In genomic region chr10:124033887-124034218, GRCh38 we compare ENCODE assay signal across 22 cellular contexts. TPM values are rescaled to one million over a fixed set of nuclear protein-coding genes. Genes with fewer than 3 reads are reported as not detected.
DNase-seq lines count a peak whose midpoint lies in the region; ATAC-seq, FAIRE-seq and TF ChIP-seq lines count a peak whose summit lies in the region.
"Had no signal": no experiment of that assay in that cellular context is flagged by ENCODE, and none has a peak within 500 bp of the region (broad histone marks: within the 10 kb centered on the region; RNA-seq: fewer than 3 reads in every experiment).

No MANE protein-coding gene starts in this region.

- H3F3A ChIP-seq in smooth muscle cell (ENCODE audit: low read depth), result no peaks in the 10 kb centered on the region

- no peak overlapping the region; the same call in 1 of the 2 replicates for H3K14ac ChIP-seq in H9 (ENCODE audit: insufficient read depth, low read length)

- H3K4me3 Mint-ChIP-seq in H9 (no peak overlapping the region), chondrocyte (ENCODE audit: unreplicated experiment) (no peak overlapping the region), Caco-2 (ENCODE audit: unreplicated experiment) (no peak overlapping the region)
- H3K4me3 Mint-ChIP-seq in stimulated activated naive CD8-positive, alpha-beta T cell treated with anti-CD3 and anti-CD28 coated beads, Interleukin-15, amount 100 ng/mL, for 72 hours, result no peak overlapping the region
- H3K4me3 Mint-ChIP-seq: activated CD4-positive, alpha-beta T cell treated with anti-CD3 and anti-CD28 coated beads for 36 hours; activated T-cell treated with anti-CD3 and anti-CD28 coated beads, Interleukin-2, amount 50 U/mL, for 72 hours; natural killer cell treated with Interleukin-12 subunit alpha and Interleukin-12 subunit beta and Interleukin-15 and Interleukin-18, amount 100 ng/mL, for 72 hours; stimulated activated naive CD8-positive, alpha-beta T cell treated with anti-CD3 and anti-CD28 coated beads, Interleukin-15, Interleukin-2, amounts not matched to agents 100 ng/mL and 50 ng/mL, for 24 hours; T-helper 17 cell had no signal

- H3K23ac ChIP-seq in H9 (ENCODE audit: insufficient read length, low read depth, low read length), result no peak overlapping the region

- no CpG with 5 or more reads among the region's 8 CpGs for WGBS in H9 (ENCODE audit: extremely low coverage, insufficient read length, low lambda C conversion rate)
- 95% methylated on average over 6 of the region's 8 CpGs for WGBS in HepG2 (ENCODE audit: low lambda C conversion rate)
- 96% methylated on average over 8 of the region's 8 CpGs for WGBS in smooth muscle cell (ENCODE audit: low lambda C conversion rate)

- FAIRE-seq in HepG2 (lab: Jason Lieb, UNC), result no peak
- FAIRE-seq: colon had no signal

- no peak for ATAC-seq in HepG2
- ATAC-seq in stimulated activated naive CD8-positive, alpha-beta T cell treated with anti-CD3 and anti-CD28 coated beads, Interleukin-15, amount 100 ng/mL, for 72 hours, result no peak
- ATAC-seq: activated CD4-positive, alpha-beta T cell treated with anti-CD3 and anti-CD28 coated beads for 36 hours; HCT116; T-helper 17 cell had no signal

- H3K23me2 ChIP-seq in H9 (ENCODE audit: insufficient read length, low read depth, low read length, poor library complexity, severe bottlenecking), result no peaks in the 10 kb centered on the region

- no peak overlapping the region for H2BK20ac ChIP-seq in H9 (ENCODE audit: low read depth, low read length, poor library complexity, severe bottlenecking)

- intact Hi-C loops in HepG2 (cut with micrococcal nuclease; ENCODE audit: unreplicated experiment), result no loop called here
- intact Hi-C loops in Caco-2 (cut with micrococcal nuclease; ENCODE audit: unreplicated experiment), result no loop called here

- no peak overlapping the region for H2BK5ac ChIP-seq in H9 (ENCODE audit: insufficient read length, low read length)

- H3K4me2 ChIP-seq in H9 (ENCODE audit: insufficient read depth, insufficient read length, low read length), result no peak overlapping the region
- H3K4me2 ChIP-seq in HepG2 (ENCODE audit: low read depth, low read length), result no peak overlapping the region
- H3K4me2 ChIP-seq in smooth muscle cell, result peak overlapping the region; percentile 36
- H3K4me2 ChIP-seq: hepatocyte had no signal

- H2AK5ac ChIP-seq in H9 (ENCODE audit: insufficient read length, low read length), result no peak overlapping the region

- H3K18ac ChIP-seq in H9 (ENCODE audit: insufficient read length, low read depth, low read length), result peak overlapping the region; percentile 23

- H3K79me2 ChIP-seq in H9 (ENCODE audit: insufficient read depth, low read length) (no peaks in the 10 kb centered on the region), HepG2 (ENCODE audit: insufficient read depth, low read length) (no peaks in the 10 kb centered on the region), smooth muscle cell (ENCODE audit: low read depth) (no peaks in the 10 kb centered on the region)
- H3K79me2 ChIP-seq: hepatocyte had no signal

- peaks cover 13% of the 10 kb centered on the region for H3K4me1 ChIP-seq in H9 (ENCODE audit: insufficient read depth, low read length)
- peaks cover 70% of the 10 kb centered on the region for H3K4me1 ChIP-seq in HepG2 (ENCODE audit: insufficient read depth, low read length)
- no peaks in the 10 kb centered on the region for H3K4me1 ChIP-seq in smooth muscle cell (ENCODE audit: low read depth)
- H3K4me1 ChIP-seq in Caco-2, result peaks cover 4% of the 10 kb centered on the region; the same call in 1 of the 2 replicates

- DNase-seq in H9 (no peak), chondrocyte (ENCODE audit: low spot score) (no peak), HepG2 (ENCODE audit: low spot score) (no peak), smooth muscle cell (lab: John Stamatoyannopoulos, UW; ENCODE audit: unreplicated experiment) (no peak), Caco-2 (no peak), NCI-H2171 treated with DMSO at 0.1 percent for 48 hours (lab: John Stamatoyannopoulos, UW) (no peak), UCSD-AML1 (lab: John Stamatoyannopoulos, UW; ENCODE audit: unreplicated experiment) (no peak)
- no peak for DNase-seq in stimulated activated naive CD8-positive, alpha-beta T cell treated with anti-CD3 and anti-CD28 coated beads, Interleukin-15, amount 100 ng/mL, for 72 hours
- DNase-seq: activated CD4-positive, alpha-beta T cell treated with anti-CD3 and anti-CD28 coated beads for 36 hours; activated T-cell treated with anti-CD3 and anti-CD28 coated beads, Interleukin-2, amount 50 U/mL, for 72 hours; DMS 273 treated with DMSO at 0.1 percent for 48 hours; erythroblast; NCI-H187 treated with DMSO at 0.1 percent for 48 hours; NCI-H526; T-helper 17 cell had no signal

- no peak overlapping the region for H3K27ac Mint-ChIP-seq in H9
- peak overlapping the region; percentile 55 for H3K27ac Mint-ChIP-seq in chondrocyte (ENCODE audit: unreplicated experiment)
- no peak overlapping the region for H3K27ac Mint-ChIP-seq in stimulated activated naive CD8-positive, alpha-beta T cell treated with anti-CD3 and anti-CD28 coated beads, Interleukin-15, amount 100 ng/mL, for 72 hours
- H3K27ac Mint-ChIP-seq in Caco-2 (ENCODE audit: unreplicated experiment), result no peak overlapping the region
- H3K27ac Mint-ChIP-seq: activated CD4-positive, alpha-beta T cell treated with anti-CD3 and anti-CD28 coated beads for 36 hours; activated T-cell treated with anti-CD3 and anti-CD28 coated beads, Interleukin-2, amount 50 U/mL, for 72 hours; natural killer cell treated with Interleukin-12 subunit alpha and Interleukin-12 subunit beta and Interleukin-15 and Interleukin-18, amount 100 ng/mL, for 72 hours; stimulated activated naive CD8-positive, alpha-beta T cell treated with anti-CD3 and anti-CD28 coated beads, Interleukin-15, Interleukin-2, amounts not matched to agents 100 ng/mL and 50 ng/mL, for 24 hours; T-helper 17 cell had no signal

- POLR2A ChIA-PET in HepG2 (lab: Yijun Ruan, JAX), result no interaction called here
- POLR2A ChIA-PET in Caco-2 (lab: Charles Lee), result no interaction called here

- TF ChIP-seq RAD21 in HepG2 (CRISPR knock-in tag; IDR thresholded peaks at IDR 0.05), result no peak

- H3K4me3 ChIP-seq in HepG2 (replicated peaks in 1 of 3; ENCODE audit: insufficient read depth in 1 of 3, low read depth in 2 of 3, low read length in 3 of 3) (no peak overlapping the region), smooth muscle cell (no peak overlapping the region), Caco-2 (ENCODE audit: low read depth, low read length) (no peak overlapping the region)
- H3K4me3 ChIP-seq: adrenal gland, hepatocyte, skin epidermis had no signal

- no peak overlapping the region for H2BK120ac ChIP-seq in H9 (ENCODE audit: low read depth, low read length, poor library complexity, severe bottlenecking)

- H3K4me1 Mint-ChIP-seq in H9 (peaks cover 40 to 41% of the 10 kb centered on the region in 2 experiments), chondrocyte (ENCODE audit: low read depth) (peaks cover 17% of the 10 kb centered on the region), Caco-2 (ENCODE audit: low read depth, unreplicated experiment) (peaks cover 7% of the 10 kb centered on the region)
- H3K4me1 Mint-ChIP-seq in stimulated activated naive CD8-positive, alpha-beta T cell treated with anti-CD3 and anti-CD28 coated beads, Interleukin-15, amount 100 ng/mL, for 72 hours, result peaks cover 15% of the 10 kb centered on the region

- H4K20me1 ChIP-seq in H9 (ENCODE audit: control insufficient read depth, insufficient read depth, insufficient read length) (no peaks in the 10 kb centered on the region), HepG2 (ENCODE audit: insufficient read depth, low read length) (peaks cover 3% of the 10 kb centered on the region; the same call in 1 of the 2 replicates), smooth muscle cell (ENCODE audit: low read depth) (peaks cover 28% of the 10 kb centered on the region)

- H2AFZ ChIP-seq in H9 (ENCODE audit: low read length) (no peak overlapping the region), HepG2 (ENCODE audit: low read length) (no peak overlapping the region), smooth muscle cell (ENCODE audit: low read depth) (no peak overlapping the region)
- H2AFZ ChIP-seq: hepatocyte had no signal

- H2BK15ac ChIP-seq in H9 (ENCODE audit: low read depth, low read length), result no peak overlapping the region

- TF ChIP-seq CTCF in H9 (conservative IDR thresholded peaks at IDR 0.05), result no peak
- TF ChIP-seq CTCF in chondrocyte (IDR thresholded peaks at IDR 0.05), result no peak
- TF ChIP-seq CTCF in HepG2 (CRISPR knock-in tag; IDR thresholded peaks at IDR 0.05), result no peak
- no peak for TF ChIP-seq CTCF in smooth muscle cell (IDR thresholded peaks at IDR 0.05; ENCODE audit: borderline replicate concordance, insufficient read depth, poor library complexity, severe bottlenecking)
- TF ChIP-seq CTCF in Caco-2 (IDR thresholded peaks at IDR 0.05; ENCODE audit: insufficient read depth in 1 of 2, low read depth in 1 of 2, low read length in 1 of 2, severe bottlenecking in 1 of 2, unreplicated experiment in 1 of 2), result no peak

- no peaks in the 10 kb centered on the region for H3K9me3 ChIP-seq in H9 (ENCODE audit: control insufficient read depth, low read depth, low read length)
- H3K9me3 ChIP-seq in HepG2 (ENCODE audit: low read length), result no peaks in the 10 kb centered on the region
- H3K9me3 ChIP-seq in smooth muscle cell (replicated peaks; ENCODE audit: low read depth), result no peaks in the 10 kb centered on the region
- no peaks in the 10 kb centered on the region for H3K9me3 ChIP-seq in Caco-2
- H3K9me3 ChIP-seq: adrenal gland had no signal

- H3K36me3 Mint-ChIP-seq in H9 (ENCODE audit: insufficient read depth in 1 of 3, low read depth in 3 of 3), result no peaks in the 10 kb centered on the region; a peak in 2 of 7 replicates
- peaks cover 32% of the 10 kb centered on the region for H3K36me3 Mint-ChIP-seq in chondrocyte (ENCODE audit: low read depth)
- H3K36me3 Mint-ChIP-seq in Caco-2 (ENCODE audit: insufficient read depth, unreplicated experiment), result peaks cover 4% of the 10 kb centered on the region
- H3K36me3 Mint-ChIP-seq: natural killer cell treated with Interleukin-12 subunit alpha and Interleukin-12 subunit beta and Interleukin-15 and Interleukin-18, amount 100 ng/mL, for 72 hours had no signal

- H3K27ac ChIP-seq in H9 (ENCODE audit: insufficient read length, low read depth, low read length) (no peak overlapping the region), HepG2 (ENCODE audit: extremely low read length, insufficient read depth, low read length) (no peak overlapping the region), smooth muscle cell (ENCODE audit: low read depth) (no peak overlapping the region)
- H3K27ac ChIP-seq: hepatocyte, skin epidermis had no signal

- H3K9ac ChIP-seq in H9 (ENCODE audit: extremely low read depth, insufficient read length, low read length) (no peak overlapping the region), HepG2 (ENCODE audit: insufficient read depth, low read depth, low read length) (no peak overlapping the region), smooth muscle cell (ENCODE audit: low read depth) (no peak overlapping the region)

- no peak overlapping the region for H4K91ac ChIP-seq in H9 (ENCODE audit: insufficient read length, low read depth, low read length)

- peaks cover 38 to 69% of the 10 kb centered on the region in 2 experiments for H3K36me3 ChIP-seq in HepG2 (replicated peaks in 1 of 2; ENCODE audit: control insufficient read depth in 1 of 2, insufficient read depth in 2 of 2, low read length in 2 of 2)
- H3K36me3 ChIP-seq in smooth muscle cell (ENCODE audit: low read depth), result no peaks in the 10 kb centered on the region
- no peaks in the 10 kb centered on the region for H3K36me3 ChIP-seq in Caco-2 (ENCODE audit: control insufficient read depth, insufficient read depth, low read length)

- in situ Hi-C loops in HepG2 (cut with HindIII; ENCODE audit: extremely low pct_ligation_motif_present, low pct_unique_long_range_greater_than_20kb), result no loop called here

- no peaks in the 10 kb centered on the region for H3K27me3 ChIP-seq in H9 (ENCODE audit: insufficient read depth, low read length)
- no peaks in the 10 kb centered on the region for H3K27me3 ChIP-seq in HepG2 (ENCODE audit: control insufficient read depth in 1 of 2, insufficient read depth in 2 of 2, low read length in 2 of 2)
- no peaks in the 10 kb centered on the region for H3K27me3 ChIP-seq in smooth muscle cell (ENCODE audit: low read depth)
- H3K27me3 ChIP-seq in Caco-2 (replicated peaks; ENCODE audit: control insufficient read depth, insufficient read depth, low read length), result no peaks in the 10 kb centered on the region
- H3K27me3 ChIP-seq: adrenal gland, hepatocyte had no signal

- TF ChIP-seq POLR2A in HepG2 (IDR thresholded peaks at IDR 0.05; ENCODE audit: insufficient read depth in 1 of 2, low read depth in 2 of 2, low read length in 2 of 2), result no peak

- no peaks in the 10 kb centered on the region for H3K27me3 Mint-ChIP-seq in H9 (ENCODE audit: low read depth)
- no peaks in the 10 kb centered on the region for H3K27me3 Mint-ChIP-seq in chondrocyte (ENCODE audit: low read depth)
- peaks cover 15% of the 10 kb centered on the region for H3K27me3 Mint-ChIP-seq in stimulated activated naive CD8-positive, alpha-beta T cell treated with anti-CD3 and anti-CD28 coated beads, Interleukin-15, amount 100 ng/mL, for 72 hours
- no peaks in the 10 kb centered on the region for H3K27me3 Mint-ChIP-seq in Caco-2 (ENCODE audit: insufficient read depth, unreplicated experiment)

- H2BK12ac ChIP-seq in H9 (ENCODE audit: insufficient read length, low read depth, low read length), result no peak overlapping the region

- no TSS peak for BruUV-seq in HepG2 (replicated peaks; lab: Mats Ljungman, UMichigan)
- no TSS peak for BruUV-seq in Caco-2 (replicated peaks; lab: Mats Ljungman, UMichigan)

- H4K5ac ChIP-seq in H9 (ENCODE audit: insufficient read length, low read depth, low read length), result no peak overlapping the region

- H4K8ac ChIP-seq in H9 (replicated peaks; ENCODE audit: insufficient read length, low read depth, low read length), result no peak overlapping the region

- TF ChIP-seq EP300 in HepG2 (IDR thresholded peaks at IDR 0.05; ENCODE audit: low read depth in 2 of 2, low read length in 2 of 2) (no peak), HepG2 (CRISPR knock-in tag; IDR thresholded peaks at IDR 0.05; ENCODE audit: borderline replicate concordance) (no peak)

- H3T11ph ChIP-seq in H9 (ENCODE audit: low read length), result no peak overlapping the region

- CTCF ChIA-PET in HepG2 (lab: Yijun Ruan, JAX; ENCODE audit: low intra/inter-chr PET ratio, low total read pairs), result no interaction called here
- CTCF ChIA-PET in Caco-2 (lab: Charles Lee), result no interaction called here

- no peak overlapping the region for H3K56ac ChIP-seq in H9 (ENCODE audit: insufficient read length, low read depth, low read length)

- H3K4ac ChIP-seq in H9 (ENCODE audit: low read depth, low read length), result no peak overlapping the region

- H3K9me3 Mint-ChIP-seq in H9 (no peaks in the 10 kb centered on the region), chondrocyte (ENCODE audit: low read depth) (no peaks in the 10 kb centered on the region), Caco-2 (ENCODE audit: unreplicated experiment) (no peaks in the 10 kb centered on the region)
- H3K9me3 Mint-ChIP-seq in stimulated activated naive CD8-positive, alpha-beta T cell treated with anti-CD3 and anti-CD28 coated beads, Interleukin-15, amount 100 ng/mL, for 72 hours, result no peaks in the 10 kb centered on the region
- H3K9me3 Mint-ChIP-seq: activated T-cell treated with anti-CD3 and anti-CD28 coated beads, Interleukin-2, amount 50 U/mL, for 72 hours; natural killer cell treated with Interleukin-12 subunit alpha and Interleukin-12 subunit beta and Interleukin-15 and Interleukin-18, amount 100 ng/mL, for 72 hours; stimulated activated naive CD8-positive, alpha-beta T cell treated with anti-CD3 and anti-CD28 coated beads, Interleukin-15, Interleukin-2, amounts not matched to agents 100 ng/mL and 50 ng/mL, for 24 hours had no signal

- no peaks in the 10 kb centered on the region for H3K79me1 ChIP-seq in H9 (ENCODE audit: insufficient read depth, low read depth, low read length, poor library complexity, severe bottlenecking)

RNA-seq across cellular contexts. Expression of gene CHST15, which starts 59.5 kb away (rescaled TPM):
- total RNA-seq in H9 (2021), result 6.8 and 8.7 TPM in 2 replicates
- total RNA-seq in chondrocyte, result 26.1 to 43.8 TPM (median 42.8 TPM) in 3 replicates
- 1.1 and 1.4 TPM in 2 replicates for total RNA-seq in HepG2 (2016; rRNA removed; fragmentation: Illumina TruSeq; extraction: Trizol)
- total RNA-seq in HepG2 (2016; cell fraction: cytosol; rRNA removed; fragmentation: Illumina TruSeq; extraction: Trizol; ENCODE audit: low read depth), result 1.0 and 1.2 TPM in 2 replicates
- total RNA-seq in HepG2 (2016; cell fraction: insoluble cytoplasmic fraction; rRNA removed; fragmentation: Illumina TruSeq; extraction: Trizol), result 1.4 and 1.5 TPM in 2 replicates
- 2.7 and 2.9 TPM in 2 replicates for total RNA-seq in HepG2 (2016; cell fraction: membrane; rRNA removed; fragmentation: Illumina TruSeq; extraction: Trizol)
- total RNA-seq in HepG2 (2016; cell fraction: nucleus; rRNA removed; fragmentation: Illumina TruSeq; extraction: Trizol), result 1.1 and 1.9 TPM in 2 replicates
- 94.7 and 113 TPM in 2 replicates for polyA plus RNA-seq in HepG2 (2011; rRNA removed)
- polyA plus RNA-seq in HepG2 (2011; cell fraction: cytosol; rRNA removed), result 101 and 112 TPM in 2 replicates
- 181 and 188 TPM in 2 replicates for polyA plus RNA-seq in HepG2 (2011; cell fraction: nucleus; rRNA removed)
- polyA plus RNA-seq in HepG2 (2012), result 46.0 and 71.6 TPM in 2 replicates
- polyA plus RNA-seq in HepG2 (2016; cell fraction: cytosol; fragmentation: Illumina TruSeq; extraction: Trizol; ENCODE audit: low read depth), result 0.27 and 0.52 TPM in 2 replicates
- polyA plus RNA-seq in HepG2 (2016; cell fraction: insoluble cytoplasmic fraction; fragmentation: Illumina TruSeq; extraction: Trizol; ENCODE audit: low read depth), result 1.4 TPM in 2 replicates
- 0.68 and 0.92 TPM in 2 replicates for polyA plus RNA-seq in HepG2 (2016; cell fraction: membrane; fragmentation: Illumina TruSeq; extraction: Trizol; ENCODE audit: low read depth)
- 1.1 and 1.9 TPM in 2 replicates for polyA plus RNA-seq in HepG2 (2016; cell fraction: nucleus; fragmentation: Illumina TruSeq; extraction: Trizol; ENCODE audit: insufficient read depth, low read depth)
- polyA minus RNA-seq in HepG2 (2011; rRNA and poly(A)+ RNA removed; ENCODE audit: low replicate concordance), result 10.5 and 261 TPM in 2 replicates
- polyA minus RNA-seq in HepG2 (2011; cell fraction: cytosol; rRNA and poly(A)+ RNA removed), result 111 and 123 TPM in 2 replicates
- 241 and 251 TPM in 2 replicates for polyA minus RNA-seq in HepG2 (2011; cell fraction: nucleus; rRNA and poly(A)+ RNA removed)
- 20.4 and 30.3 TPM in 2 replicates for total RNA-seq in smooth muscle cell
- 11.4 and 14.1 TPM in 2 replicates for polyA plus RNA-seq in smooth muscle cell
- 26.1 and 26.7 TPM in 2 replicates for total RNA-seq in Caco-2 (2022)
